33 cellular contexts compared by ENCODE assay signal in genomic region chr4:31139767-31140166, GRCh38.
DNase-seq lines count a peak whose midpoint lies in the region; ATAC-seq and TF ChIP-seq lines count a peak whose summit lies in the region.
"Had no signal": no experiment of that assay in that cellular context is flagged by ENCODE, and none has a peak within 500 bp of the region (broad histone marks: within the 10 kb centered on the region; RNA-seq: fewer than 3 reads in every experiment).

No MANE protein-coding gene starts in this region.

- H3F3A ChIP-seq in SK-N-SH (replicated peaks; ENCODE audit: insufficient read depth), result no peaks in the 10 kb centered on the region

- peaks cover 19% of the 10 kb centered on the region for H3K36me3 Mint-ChIP-seq in mesothelial cell of epicardium
- H3K36me3 Mint-ChIP-seq: CD14-positive monocyte; CD4-positive, alpha-beta memory T cell; CD4-positive, CD25-positive, alpha-beta regulatory T cell; CD8-positive, alpha-beta memory T cell; CD8-positive, alpha-beta T cell had no signal

- H3K4me3 ChIP-seq in SK-N-SH (ENCODE audit: low read depth in 2 of 2, low read length in 1 of 2) (no peak overlapping the region), WERI-Rb-1 (ENCODE audit: low read depth, low read length) (no peak overlapping the region)
- H3K4me3 ChIP-seq: A549; BLaER1; BLaER1 treated with 17β-estradiol and CSF1 and Interleukin-3, amounts not matched to agents 10 nM and 100 nM had no signal

- no peaks in the 10 kb centered on the region for H3K79me2 ChIP-seq in SK-N-SH (ENCODE audit: insufficient read depth)

- H3K4me3 Mint-ChIP-seq in mesothelial cell of epicardium, result no peak overlapping the region
- H3K4me3 Mint-ChIP-seq: B cell; CD14-positive monocyte; CD4-positive, alpha-beta memory T cell; CD4-positive, alpha-beta T cell; CD4-positive, CD25-positive, alpha-beta regulatory T cell; CD8-positive, alpha-beta memory T cell; CD8-positive, alpha-beta T cell had no signal

- no peak overlapping the region for H2AFZ ChIP-seq in SK-N-SH (ENCODE audit: low read depth)

- peaks cover 0 to 2% of the 10 kb centered on the region in 2 experiments for H3K36me3 ChIP-seq in SK-N-SH (replicated peaks in 1 of 2; ENCODE audit: control insufficient read depth in 1 of 2, insufficient read depth in 2 of 2, low read length in 1 of 2)
- no peaks in the 10 kb centered on the region for H3K36me3 ChIP-seq in WERI-Rb-1
- H3K36me3 ChIP-seq: BE2C; BLaER1; BLaER1 treated with 17β-estradiol and CSF1 and Interleukin-3, amounts not matched to agents 10 nM and 100 nM had no signal

- no peak for TF ChIP-seq EP300 in SK-N-SH (IDR thresholded peaks at IDR 0.05; ENCODE audit: borderline replicate concordance in 1 of 2, low read depth in 1 of 2, low read length in 1 of 2)

- no peak for TF ChIP-seq RAD21 in SK-N-SH (IDR thresholded peaks at IDR 0.05; ENCODE audit: low read length)

- CTCF ChIA-PET in SK-N-SH (lab: Yijun Ruan, JAX), result interaction anchor here (1.5 kb wide), 1 partner anchor 69 kb away, joined by 3 read pairs; no protein-coding TSS in a partner anchor

- H3K9me3 Mint-ChIP-seq in mesothelial cell of epicardium, result no peaks in the 10 kb centered on the region
- H3K9me3 Mint-ChIP-seq: CD14-positive monocyte had no signal

- H3K9ac ChIP-seq in SK-N-SH, result no peak overlapping the region
- H3K9ac ChIP-seq: BLaER1; BLaER1 treated with 17β-estradiol and CSF1 and Interleukin-3, amounts not matched to agents 10 nM and 100 nM had no signal

- H3K4me2 ChIP-seq in SK-N-SH, result no peak overlapping the region
- H3K4me2 ChIP-seq: A549; BLaER1; BLaER1 treated with 17β-estradiol and CSF1 and Interleukin-3, amounts not matched to agents 10 nM and 100 nM had no signal

- H3K27me3 Mint-ChIP-seq in mesothelial cell of epicardium (ENCODE audit: low read depth), result no peaks in the 10 kb centered on the region
- H3K27me3 Mint-ChIP-seq: B cell; CD4-positive, alpha-beta memory T cell; CD4-positive, alpha-beta T cell; CD4-positive, CD25-positive, alpha-beta regulatory T cell; CD8-positive, alpha-beta memory T cell had no signal

- H3K9me3 ChIP-seq in SK-N-SH (no peaks in the 10 kb centered on the region), WERI-Rb-1 (ENCODE audit: severe bottlenecking) (no peaks in the 10 kb centered on the region)
- H3K9me3 ChIP-seq: A549; BE2C; BLaER1; BLaER1 treated with 17β-estradiol and CSF1 and Interleukin-3, amounts not matched to agents 10 nM and 100 nM; Caco-2 had no signal

- H3K27ac Mint-ChIP-seq in mesothelial cell of epicardium, result peak overlapping the region; percentile 43
- H3K27ac Mint-ChIP-seq: B cell; CD14-positive monocyte; CD4-positive, alpha-beta memory T cell; CD4-positive, alpha-beta T cell; CD4-positive, CD25-positive, alpha-beta regulatory T cell; CD8-positive, alpha-beta memory T cell; CD8-positive, alpha-beta T cell had no signal

- TF ChIP-seq CTCF in SK-N-SH (IDR thresholded peaks at IDR 0.05), result no peak
- TF ChIP-seq CTCF in mesothelial cell of epicardium (IDR thresholded peaks at IDR 0.05; ENCODE audit: unreplicated experiment), result no peak
- TF ChIP-seq CTCF in WERI-Rb-1 (IDR thresholded peaks at IDR 0.05; ENCODE audit: low read depth, low read length), result no peak

- DNase-seq in SK-N-SH, result no peak
- DNase-seq in SK-N-DZ (ENCODE audit: low spot score), result peak; percentile 76
- DNase-seq in mesothelial cell of epicardium (ENCODE audit: low spot score in 2 of 2, unreplicated experiment in 2 of 2), result no peak
- DNase-seq in activated gamma-delta T cell (lab: John Stamatoyannopoulos, UW), result no peak
- DNase-seq in WERI-Rb-1, result no peak
- DNase-seq: 8988T; ACHN; AML-193; BE2C; C1 segment of cervical spinal cord; Caco-2; Calu3; CD4-positive, alpha-beta memory T cell; CD4-positive, alpha-beta T cell; CD4-positive, CD25-positive, alpha-beta regulatory T cell; CD8-positive, alpha-beta memory T cell; CD8-positive, alpha-beta T cell; COR-L47; DMS 273 treated with DMSO at 0.1 percent for 48 hours; DMS153; DMS53; DMS79; DMS79 treated with DMSO at 0.1 percent for 48 hours; DND-41; EL had no signal

- H3K27ac ChIP-seq in SK-N-SH (ENCODE audit: low read depth in 2 of 2, low read length in 1 of 2) (no peak overlapping the region), WERI-Rb-1 (no peak overlapping the region)
- H3K27ac ChIP-seq: 22Rv1; A549; BLaER1; BLaER1 treated with 17β-estradiol and CSF1 and Interleukin-3, amounts not matched to agents 10 nM and 100 nM; C4-2B had no signal

- H4K20me1 ChIP-seq in SK-N-SH (ENCODE audit: insufficient read depth), result no peaks in the 10 kb centered on the region
- H4K20me1 ChIP-seq: BLaER1; BLaER1 treated with 17β-estradiol and CSF1 and Interleukin-3, amounts not matched to agents 10 nM and 100 nM had no signal

- ATAC-seq in SK-N-SH treated with all-trans-retinoic acid at 6 μM for 48 hours, result no peak
- ATAC-seq: A549; CD8-positive, alpha-beta T cell had no signal

- POLR2A ChIA-PET in SK-N-SH (lab: Yijun Ruan, JAX), result no interaction called here

- WGBS in SK-N-SH (ENCODE audit: low lambda C conversion rate), result 13% methylated on average over 1 of the region's 1 CpG

- peaks cover 43% of the 10 kb centered on the region for H3K4me1 Mint-ChIP-seq in mesothelial cell of epicardium
- H3K4me1 Mint-ChIP-seq: B cell; CD14-positive monocyte; CD4-positive, alpha-beta memory T cell; CD4-positive, CD25-positive, alpha-beta regulatory T cell; CD8-positive, alpha-beta memory T cell had no signal

- H3K9me2 ChIP-seq in SK-N-SH, result no peaks in the 10 kb centered on the region

- H3K27me3 ChIP-seq in SK-N-SH (ENCODE audit: insufficient read depth) (no peaks in the 10 kb centered on the region), WERI-Rb-1 (ENCODE audit: insufficient read depth, low read depth, severe bottlenecking) (no peaks in the 10 kb centered on the region)
- H3K27me3 ChIP-seq: BE2C; BLaER1; BLaER1 treated with 17β-estradiol and CSF1 and Interleukin-3, amounts not matched to agents 10 nM and 100 nM had no signal

- H3K4me1 ChIP-seq in SK-N-SH (ENCODE audit: control insufficient read depth in 1 of 2, insufficient read depth in 2 of 2, low read depth in 1 of 2, low read length in 1 of 2), result no peaks in the 10 kb centered on the region; a peak in 1 of 4 replicates
- H3K4me1 ChIP-seq: A549; BE2C; BLaER1; BLaER1 treated with 17β-estradiol and CSF1 and Interleukin-3, amounts not matched to agents 10 nM and 100 nM; Caco-2 had no signal

TF ChIP-seq in SK-N-SH treated with all-trans-retinoic acid at 6 μM for 48 hours, 23 proteins besides CTCF, POLR2A, EP300 and RAD21:
- TF ChIP-seq ZC3H10 (CRISPR knock-in tag; IDR thresholded peaks at IDR 0.05) (peak; percentile 52; the same call in 1 of the 2 replicates), PPARA (CRISPR knock-in tag; IDR thresholded peaks at IDR 0.05; ENCODE audit: borderline replicate concordance) (no peak)

TF ChIP-seq in SK-N-SH, 30 proteins besides CTCF, POLR2A, EP300 and RAD21:
- TF ChIP-seq RXRA (IDR thresholded peaks at IDR 0.05; ENCODE audit: borderline replicate concordance, low read depth) (no peak), SMC3 (IDR thresholded peaks at IDR 0.05; ENCODE audit: low read depth, low read length) (no peak), POLR2AphosphoS5 (IDR thresholded peaks at IDR 0.05; ENCODE audit: low read depth, low read length) (no peak), FOXM1 (IDR thresholded peaks at IDR 0.05; ENCODE audit: low read depth) (no peak), JUND (IDR thresholded peaks at IDR 0.05) (no peak), YY1 (IDR thresholded peaks at IDR 0.05; ENCODE audit: low read depth) (no peak), TCF12 (IDR thresholded peaks at IDR 0.05) (no peak)
